17 cellular contexts compared by ENCODE assay signal in the genomic region with DNA sequence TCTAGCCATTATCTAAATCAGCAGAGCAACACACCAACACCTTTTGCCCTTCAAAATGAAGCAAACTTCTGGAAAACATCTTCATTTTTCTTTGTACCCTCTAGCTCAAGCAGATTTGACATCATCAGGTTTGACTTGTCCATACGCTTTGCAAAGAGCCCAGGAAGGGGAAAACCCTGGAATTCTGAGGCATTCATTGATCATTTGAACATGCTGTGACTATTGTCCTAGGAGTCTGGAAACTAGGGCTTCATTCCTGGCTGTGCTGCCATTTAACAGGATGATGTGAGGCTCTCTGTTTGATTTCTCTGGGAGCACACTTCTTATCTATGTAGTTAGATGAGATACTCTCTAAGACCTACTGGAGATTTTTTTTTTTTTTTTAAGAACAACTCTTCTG. TPM values are rescaled to one million over a fixed set of nuclear protein-coding genes. Genes with fewer than 3 reads are reported as not detected.
DNase-seq lines count a peak whose midpoint lies in the region; ATAC-seq, FAIRE-seq and TF ChIP-seq lines count a peak whose summit lies in the region.
"Had no signal": no experiment of that assay in that cellular context is flagged by ENCODE, and none has a peak within 500 bp of the region (broad histone marks: within the 10 kb centered on the region; RNA-seq: fewer than 3 reads in every experiment).

No MANE protein-coding gene starts in this region.

- no peak overlapping the region for H3K18ac ChIP-seq in H1 (ENCODE audit: extremely low read depth, low read length)

- TF ChIP-seq POLR2A in breast epithelium (IDR thresholded peaks at IDR 0.05) (no peak), H1 (IDR thresholded peaks at IDR 0.05; ENCODE audit: control extremely low read depth in 1 of 2, low read depth in 2 of 2, low read length in 2 of 2) (no peak)

- H4K5ac ChIP-seq in H1 (ENCODE audit: insufficient read length, low read depth, low read length), result no peak overlapping the region

- POLR2A ChIA-PET in MCF 10A (lab: Yijun Ruan, JAX), result interaction anchor here (0.8 to 1.3 kb wide), 2 partner anchors 105 to 1001 kb away, joined by 3 to 5 read pairs; no protein-coding TSS in a partner anchor
- POLR2A ChIA-PET in H1 (lab: Charles Lee; ENCODE audit: partially characterized antibody), result no interaction called here

- no TSS peak for BruUV-seq in MCF 10A (replicated peaks; lab: Mats Ljungman, UMichigan)

- H3K4me1 Mint-ChIP-seq in MCF 10A (ENCODE audit: insufficient read depth, unreplicated experiment) (no peaks in the 10 kb centered on the region), GM23338 (peaks cover 12% of the 10 kb centered on the region)
- peaks cover 13% of the 10 kb centered on the region for H3K4me1 Mint-ChIP-seq in activated T-cell treated with anti-CD3 and anti-CD28 coated beads, Interleukin-2, amount 50 U/mL, for 72 hours (ENCODE audit: low read depth)
- H3K4me1 Mint-ChIP-seq: B cell had no signal

- DNase-seq in MCF 10A (ENCODE audit: unreplicated experiment), result no peak
- DNase-seq in breast epithelium (ENCODE audit: low spot score in 2 of 2), result no peak
- peak; percentile 23 for DNase-seq in GM23338 (ENCODE audit: low spot score)
- DNase-seq in H1 (ENCODE audit: low read depth in 1 of 2, low spot score in 2 of 2), result no peak
- DNase-seq in OCI-M1 (lab: John Stamatoyannopoulos, UW), result no peak
- no peak for DNase-seq in activated T-cell treated with anti-CD3 and anti-CD28 coated beads, Interleukin-2, amount 50 U/mL, for 72 hours
- DNase-seq in activated CD4-positive, CD25-positive, alpha-beta regulatory T cell treated with anti-CD3 and anti-CD28 coated beads, Interleukin-2, amount 50 U/mL, for 72 hours, result no peak
- DNase-seq: C1 segment of cervical spinal cord; CD8-positive, alpha-beta T cell; COR-L47; DMS53; GF-D8 had no signal

- no peak overlapping the region for H3K14ac ChIP-seq in H1 (ENCODE audit: insufficient read length)

- no peak for TF ChIP-seq EP300 in H1 (IDR thresholded peaks at IDR 0.05; ENCODE audit: borderline replicate concordance in 1 of 2, low read depth in 2 of 2, low read length in 2 of 2)

- H3K4me2 ChIP-seq in GM23338 (no peak overlapping the region), H1 (ENCODE audit: insufficient read depth in 1 of 2, low read depth in 2 of 2, low read length in 2 of 2) (no peak overlapping the region)

- intact Hi-C loops in MCF 10A (cut with micrococcal nuclease) (no loop called here), breast epithelium (cut with DNase I; ENCODE audit: low total_unique reads) (no loop called here)

- TF ChIP-seq CTCF in MCF 10A (IDR thresholded peaks at IDR 0.05; ENCODE audit: unreplicated experiment), result no peak
- TF ChIP-seq CTCF in breast epithelium (IDR thresholded peaks at IDR 0.05), result no peak
- no peak for TF ChIP-seq CTCF in GM23338 (conservative IDR thresholded peaks at IDR 0.05; ENCODE audit: low read depth in 2 of 2)
- no peak for TF ChIP-seq CTCF in H1 (IDR thresholded peaks at IDR 0.05; ENCODE audit: control extremely low read depth in 1 of 3, insufficient read depth in 1 of 3, low read depth in 1 of 3, low read length in 3 of 3)

- H2BK12ac ChIP-seq in H1 (ENCODE audit: low read depth, low read length), result no peak overlapping the region

- no peak for FAIRE-seq in H1 (lab: Jason Lieb, UNC)
- FAIRE-seq: A204.1, GM19239 had no signal

- H3K79me1 ChIP-seq in H1 (ENCODE audit: low read depth, low read length), result no peaks in the 10 kb centered on the region

- H3K9me3 Mint-ChIP-seq in MCF 10A (ENCODE audit: unreplicated experiment) (no peaks in the 10 kb centered on the region), GM23338 (no peaks in the 10 kb centered on the region; the same call in 2 of the 3 replicates)
- no peaks in the 10 kb centered on the region for H3K9me3 Mint-ChIP-seq in activated T-cell treated with anti-CD3 and anti-CD28 coated beads, Interleukin-2, amount 50 U/mL, for 72 hours
- H3K9me3 Mint-ChIP-seq: CD8-positive, alpha-beta T cell had no signal

- H3K36me3 Mint-ChIP-seq in MCF 10A (ENCODE audit: insufficient read depth, unreplicated experiment) (peaks cover 28% of the 10 kb centered on the region), GM23338 (ENCODE audit: low read depth) (no peaks in the 10 kb centered on the region)
- H3K36me3 Mint-ChIP-seq in activated T-cell treated with anti-CD3 and anti-CD28 coated beads, Interleukin-2, amount 50 U/mL, for 72 hours (ENCODE audit: insufficient read depth in 2 of 2), result peaks cover 5 to 19% of the 10 kb centered on the region in 2 donors

- no peaks in the 10 kb centered on the region for H3F3A ChIP-seq in GM23338 (replicated peaks; ENCODE audit: low read depth)

- H3K4ac ChIP-seq in H1 (replicated peaks; ENCODE audit: insufficient read length, low read depth, low read length), result no peak overlapping the region

- H3K27ac Mint-ChIP-seq in MCF 10A (ENCODE audit: low read depth, unreplicated experiment) (peak overlapping the region; percentile 46), GM23338 (no peak overlapping the region)
- H3K27ac Mint-ChIP-seq in activated T-cell treated with anti-CD3 and anti-CD28 coated beads, Interleukin-2, amount 50 U/mL, for 72 hours, result no peak overlapping the region
- H3K27ac Mint-ChIP-seq: B cell; CD8-positive, alpha-beta T cell had no signal

- H4K20me1 ChIP-seq in GM23338 (replicated peaks; ENCODE audit: insufficient read depth) (no peaks in the 10 kb centered on the region), H1 (replicated peaks in 1 of 2; ENCODE audit: control insufficient read depth in 1 of 2, insufficient read depth in 2 of 2, low read length in 2 of 2) (no peaks in the 10 kb centered on the region)

- no peak overlapping the region for H2BK15ac ChIP-seq in H1 (ENCODE audit: low read length)

- no peaks in the 10 kb centered on the region for H3K79me2 ChIP-seq in GM23338 (replicated peaks; ENCODE audit: insufficient read depth)
- H3K79me2 ChIP-seq in H1 (ENCODE audit: control insufficient read depth in 1 of 2, insufficient read depth in 2 of 2, low read length in 2 of 2), result no peaks in the 10 kb centered on the region

- no peaks in the 10 kb centered on the region for H3K9me2 ChIP-seq in GM23338 (ENCODE audit: insufficient read depth)

- no peaks in the 10 kb centered on the region for H3K4me1 ChIP-seq in breast epithelium
- H3K4me1 ChIP-seq in GM23338 (ENCODE audit: insufficient read depth), result peaks cover 15% of the 10 kb centered on the region
- H3K4me1 ChIP-seq in H1 (replicated peaks in 1 of 4; ENCODE audit: control insufficient read depth in 3 of 4, insufficient read depth in 4 of 4, low read length in 3 of 4), result peaks cover 0 to 4% (median 3%) of the 10 kb centered on the region in 4 experiments

- H2BK20ac ChIP-seq in H1 (ENCODE audit: low read length), result no peak overlapping the region

- H3K4me3 ChIP-seq in breast epithelium (no peak overlapping the region), GM23338 (no peak overlapping the region), H1 (ENCODE audit: extremely low read depth in 1 of 4, insufficient read depth in 2 of 4, low read depth in 3 of 4, low read length in 4 of 4) (no peak overlapping the region)

- no peaks in the 10 kb centered on the region for H3K23me2 ChIP-seq in H1 (ENCODE audit: low read depth, low read length)

- no peak; the same call in 2 of the 3 replicates for ATAC-seq in GM23338
- ATAC-seq in activated T-cell treated with anti-CD3 and anti-CD28 coated beads, Interleukin-2, amount 50 U/mL, for 72 hours (replicated peaks in 1 of 2), result no peak
- ATAC-seq: CD8-positive, alpha-beta T cell; HCT116 had no signal

- H3K36me3 ChIP-seq in breast epithelium (no peaks in the 10 kb centered on the region), GM23338 (ENCODE audit: insufficient read depth) (no peaks in the 10 kb centered on the region), H1 (ENCODE audit: control insufficient read depth in 2 of 4, insufficient read depth in 4 of 4, low read length in 3 of 4) (no peaks in the 10 kb centered on the region)

- 38% methylated on average over 1 of the region's 1 CpG; no CpG with 5 or more reads in 1 of the 2 experiments for WGBS in H1 (ENCODE audit: extremely low coverage in 1 of 2, insufficient coverage in 1 of 2, insufficient read length in 1 of 2, insufficient replicate concordance in 2 of 2, low coverage in 1 of 2, low lambda C conversion rate in 2 of 2, missing lambda C conversion rate in 1 of 2), 2 experiments

- H3K27me3 Mint-ChIP-seq in MCF 10A (ENCODE audit: insufficient read depth, unreplicated experiment) (no peaks in the 10 kb centered on the region), GM23338 (ENCODE audit: insufficient read depth, low read depth, poor library complexity) (peaks cover 4% of the 10 kb centered on the region)
- H3K27me3 Mint-ChIP-seq in activated T-cell treated with anti-CD3 and anti-CD28 coated beads, Interleukin-2, amount 50 U/mL, for 72 hours (ENCODE audit: low read depth), result no peaks in the 10 kb centered on the region

- no peak overlapping the region for H4K8ac ChIP-seq in H1 (ENCODE audit: extremely low read depth, insufficient read depth, low read length)

- no peak overlapping the region for H2BK120ac ChIP-seq in H1 (replicated peaks; ENCODE audit: low read depth, low read length)

- no peak overlapping the region for H4K91ac ChIP-seq in H1 (replicated peaks; ENCODE audit: insufficient read length, low read length)

- no peak overlapping the region for H3K9ac ChIP-seq in H1 (replicated peaks in 1 of 4; ENCODE audit: extremely low read depth in 1 of 4, low read depth in 3 of 4, low read length in 3 of 4)

- H3K56ac ChIP-seq in H1 (replicated peaks; ENCODE audit: insufficient read length, low read depth, low read length), result no peak overlapping the region

- H3K27me3 ChIP-seq in breast epithelium, result no peaks in the 10 kb centered on the region
- H3K27me3 ChIP-seq in GM23338 (ENCODE audit: insufficient read depth), result no peaks in the 10 kb centered on the region
- no peaks in the 10 kb centered on the region for H3K27me3 ChIP-seq in H1 (replicated peaks in 1 of 4; ENCODE audit: control insufficient read depth in 3 of 4, extremely low read depth in 1 of 4, insufficient read depth in 3 of 4, low read length in 3 of 4)

- H3K23ac ChIP-seq in H1 (ENCODE audit: insufficient read length), result no peak overlapping the region

- no peak overlapping the region for H2BK5ac ChIP-seq in H1 (ENCODE audit: low read depth, low read length)

- H3K27ac ChIP-seq in breast epithelium (no peak overlapping the region), GM23338 (ENCODE audit: low read depth) (no peak overlapping the region), H1 (ENCODE audit: low read depth, low read length) (no peak overlapping the region)
- H3K27ac ChIP-seq: HL-60 had no signal

- CTCF ChIA-PET in MCF 10A (lab: Yijun Ruan, JAX) (no interaction called here), H1 (lab: Charles Lee; ENCODE audit: partially characterized antibody) (interaction anchor here (1.2 to 1.6 kb wide), 2 partner anchors 13 to 161 kb away, joined by 3 read pairs; no protein-coding TSS in a partner anchor)

- H3K4me3 Mint-ChIP-seq in MCF 10A (ENCODE audit: unreplicated experiment) (no peak overlapping the region), GM23338 (no peak overlapping the region)
- no peak overlapping the region for H3K4me3 Mint-ChIP-seq in activated T-cell treated with anti-CD3 and anti-CD28 coated beads, Interleukin-2, amount 50 U/mL, for 72 hours
- H3K4me3 Mint-ChIP-seq: B cell; CD8-positive, alpha-beta T cell had no signal

- H3K9me3 ChIP-seq in breast epithelium, result no peaks in the 10 kb centered on the region
- H3K9me3 ChIP-seq in H1 (ENCODE audit: insufficient read depth in 2 of 2, low read depth in 1 of 2, low read length in 1 of 2), result no peaks in the 10 kb centered on the region

- H2AFZ ChIP-seq in GM23338 (no peak overlapping the region), H1 (ENCODE audit: low read length) (no peak overlapping the region)

- no peak overlapping the region for H2AK5ac ChIP-seq in H1 (ENCODE audit: low read depth, low read length)

- no peak for TF ChIP-seq RAD21 in H1 (IDR thresholded peaks at IDR 0.05 in 1 of 2, conservative IDR thresholded peaks at IDR 0.05 in 1 of 2; ENCODE audit: low read depth in 2 of 2, low read length in 2 of 2)

RNA-seq across cellular contexts. Expression of gene GATA3, which starts 23.5 kb away (rescaled TPM):
- total RNA-seq in MCF 10A (2022) (13.1 and 14.6 TPM in 2 replicates), breast epithelium (10 to 100 TPM in 2 of 3 donors, under 1 TPM in 1; 0.48 to 36.4 (median 28.2) TPM)
- total RNA-seq in GM23338 (2014; rRNA removed; shearing (Covaris generic)), result not detected in 2 replicates
- polyA plus RNA-seq in GM23338 (2016; fragmentation: Nextera tagmentation; extraction: Ambion mirVana) (0.23 and 0.33 TPM in 2 replicates), H1 (2011; rRNA removed) (0.02 and 0.11 TPM in 2 replicates)
- total RNA-seq in H1 (2021; fragmentation: NEBNext Ultra II Directional; extraction: Animal tissue kit (Norgen Biotek cat#: 25700)), result 0.43 and 0.80 TPM in 2 replicates
- 0.06 TPM for polyA plus RNA-seq in H1 (2011; cell fraction: cytosol; rRNA removed)
- polyA plus RNA-seq in H1 (2011; cell fraction: nucleus; rRNA removed), result 0.04 TPM
- polyA plus RNA-seq in H1 (2012, experiment 1 of 2), result 0.13 to 0.23 TPM (median 0.18 TPM) in 3 of 4 replicates, not detected in the other
- 0.21 TPM for polyA plus RNA-seq in H1 (2012, experiment 2 of 2)
- 0.30 TPM for polyA plus RNA-seq in H1 (2013, experiment 1 of 2)
- polyA plus RNA-seq in H1 (2013, experiment 2 of 2), result 0.29 TPM
- not detected in 2 replicates for polyA minus RNA-seq in H1 (2011; rRNA and poly(A)+ RNA removed)
- polyA minus RNA-seq in H1 (2011; cell fraction: cytosol; rRNA and poly(A)+ RNA removed), result not detected
- polyA minus RNA-seq in H1 (2011; cell fraction: nucleus; rRNA and poly(A)+ RNA removed), result not detected
- 10 to 100 TPM; 40.4 to 50.2 TPM for total RNA-seq in activated T-cell treated with anti-CD3 and anti-CD28 coated beads, Interleukin-2, amount 50 U/mL, for 72 hours
